14 cellular contexts compared by ENCODE assay signal in genomic region chr5:72487151-72487550, GRCh38. TPM values are rescaled to one million over a fixed set of nuclear protein-coding genes. Genes with fewer than 3 reads are reported as not detected.
"Had no signal": no experiment of that assay in that cellular context is flagged by ENCODE, and none has a peak within 500 bp of the region (broad histone marks: within the 10 kb centered on the region; RNA-seq: fewer than 3 reads in every experiment).

No MANE protein-coding gene starts in this region.

- ATAC-seq: activated naive CD8-positive, alpha-beta T cell treated with anti-CD3 and anti-CD28 coated beads, Interleukin-2, amount 50 U/mL, for 24 hours; naive thymus-derived CD4-positive, alpha-beta T cell; upper lobe of right lung had no signal

- H3K27ac ChIP-seq: colonic mucosa, epithelial cell of prostate, upper lobe of right lung had no signal

- H3K4me1 ChIP-seq: colonic mucosa had no signal

- H3K4me3 ChIP-seq: colonic mucosa, upper lobe of right lung had no signal

- DNase-seq: activated B cell treated with CpG ODN at 0.5 μM for 24 hours; activated CD4-positive, alpha-beta T cell treated with anti-CD3 and anti-CD28 coated beads, Interleukin-2, amount 10 ng/mL, durations not matched to agents 24 days and 14 days; activated CD8-positive, alpha-beta memory T cell treated with anti-CD3 and anti-CD28 coated beads for 24 hours; activated naive CD4-positive, alpha-beta T cell treated with Interleukin-2 at 50 U/mL for 16 hours; activated naive CD8-positive, alpha-beta T cell treated with anti-CD3 and anti-CD28 coated beads, Interleukin-2, amount 50 U/mL, for 24 hours; caudate nucleus; colonic mucosa; effector memory CD4-positive, alpha-beta T cell; hippocampal formation; naive thymus-derived CD4-positive, alpha-beta T cell; stimulated activated CD4-positive, alpha-beta T cell treated with anti-CD3 and anti-CD28 coated beads, Interleukin-2, amount 100 ng/mL, for 48 hours; upper lobe of right lung had no signal

- H3K36me3 ChIP-seq: colonic mucosa, upper lobe of right lung had no signal

- H3K27me3 ChIP-seq: colonic mucosa, upper lobe of right lung had no signal

- H3K9me3 ChIP-seq: colonic mucosa, upper lobe of right lung had no signal

RNA-seq across cellular contexts. Expression of gene ZNF366, which starts 20.1 kb away (rescaled TPM):
- total RNA-seq: activated B cell treated with CpG ODN at 0.5 μM for 24 hours; activated CD4-positive, alpha-beta T cell treated with anti-CD3 and anti-CD28 coated beads, Interleukin-2, amount 10 ng/mL, durations not matched to agents 24 days and 14 days; astrocyte had no signal
- polyA plus RNA-seq: naive thymus-derived CD4-positive, alpha-beta T cell had no signal
